ENCODE assay signal across 8 cellular contexts in the genomic region with DNA sequence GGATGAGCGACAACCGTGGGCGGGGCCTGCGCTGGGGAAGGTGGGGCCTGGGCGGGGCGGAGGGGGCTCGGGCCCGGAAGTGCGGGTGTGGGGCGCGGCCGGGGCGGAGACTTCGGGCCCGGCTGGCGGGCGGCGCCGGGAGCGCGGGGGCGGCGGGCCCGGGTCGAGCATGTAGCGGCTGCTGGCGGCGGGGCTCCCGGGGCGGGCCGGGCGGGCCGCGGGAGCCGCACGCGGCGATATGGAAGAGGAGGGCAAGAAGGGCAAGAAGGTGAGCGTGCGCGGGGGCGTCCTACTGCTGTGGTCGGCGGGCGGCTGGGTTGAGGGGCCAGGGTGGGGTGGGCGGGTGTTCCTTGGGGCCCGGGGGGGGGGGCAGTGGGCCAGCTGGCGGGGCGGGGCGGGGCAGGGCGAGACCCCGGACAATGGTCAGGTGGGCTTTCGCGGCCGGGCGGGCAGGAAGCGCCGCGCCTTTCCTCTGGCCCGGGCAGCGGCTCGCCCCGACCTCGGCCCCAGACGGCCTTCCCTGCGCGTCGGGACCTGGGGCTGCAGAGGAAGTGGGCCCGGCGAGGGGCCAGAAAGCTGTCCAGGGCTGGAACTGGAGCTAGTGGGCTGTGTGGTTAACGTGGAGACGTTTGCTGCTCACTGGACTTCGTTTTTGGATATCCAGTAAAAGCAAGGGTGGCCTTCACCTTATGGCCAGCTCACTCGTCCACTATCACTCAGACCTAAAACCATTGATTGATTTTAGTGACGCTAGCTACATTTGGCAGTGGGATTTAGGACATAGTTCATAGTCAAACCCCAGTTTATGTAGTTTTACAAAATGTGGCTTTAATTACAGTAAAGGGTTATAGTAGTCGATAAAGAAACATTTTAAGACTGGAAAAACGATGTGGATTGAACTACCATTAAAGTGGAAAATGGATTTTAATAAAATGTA. TPM values are rescaled to one million over a fixed set of nuclear protein-coding genes. Genes with fewer than 3 reads are reported as not detected.
DNase-seq lines count a peak whose midpoint lies in the region; ATAC-seq and TF ChIP-seq lines count a peak whose summit lies in the region.

A gene (plus strand): TSS at position 106 of the 937 bp plus-strand sequence. CDS start 133 bp downstream, at position 239.

- no peaks in the 10 kb centered on the region for H3K36me3 ChIP-seq in tibial artery

- intact Hi-C loops in tibial artery (cut with DNase I; ENCODE audit: low total_unique reads) = loop anchor here (10.0 kb wide), 1 partner anchor 116 kb away; a partner anchor contains a TSS

- H3K4me1 ChIP-seq in tibial artery = peaks cover 0 to 17% (median 15%) of the 10 kb centered on the region in 4 donors

- in situ Hi-C loops in SK-MEL-5 (cut with HindIII; ENCODE audit: low pct_unique_long_range_greater_than_20kb, low sequenced_read_pairs) = no loop called here

- peak; percentile 64 for DNase-seq in NCI-H146 (lab: John Stamatoyannopoulos, UW)
- no peak for DNase-seq in NCI-H146 treated with DMSO at 0.1 percent for 48 hours (lab: John Stamatoyannopoulos, UW; ENCODE audit: unreplicated experiment)
- peak; percentile 45 for DNase-seq in SK-MEL-5 (ENCODE audit: low read depth, low spot score)
- DNase-seq in effector memory CD8-positive, alpha-beta T cell = no peak
- DNase-seq in memory B cell (ENCODE audit: low spot score in 2 of 2) = no peak
- DNase-seq in tibial artery = peak; percentile 37 to 74
- DNase-seq in NCI-H2171 treated with DMSO at 0.1 percent for 48 hours (lab: John Stamatoyannopoulos, UW) = no peak

- peaks cover 8% of the 10 kb centered on the region for H3K36me3 Mint-ChIP-seq in effector memory CD8-positive, alpha-beta T cell (ENCODE audit: insufficient read depth)
- peaks cover 2% of the 10 kb centered on the region for H3K36me3 Mint-ChIP-seq in memory B cell

- TF ChIP-seq CTCF in tibial artery (IDR thresholded peaks at IDR 0.05) = no peak

- H3K4me1 Mint-ChIP-seq in effector memory CD8-positive, alpha-beta T cell (ENCODE audit: low read depth in 2 of 2) = peaks cover 24 to 37% of the 10 kb centered on the region in 2 donors
- peaks cover 32% of the 10 kb centered on the region for H3K4me1 Mint-ChIP-seq in memory B cell

- no peaks in the 10 kb centered on the region for H3K9me3 Mint-ChIP-seq in effector memory CD8-positive, alpha-beta T cell
- no peaks in the 10 kb centered on the region for H3K9me3 Mint-ChIP-seq in memory B cell

- H3K27me3 Mint-ChIP-seq in effector memory CD8-positive, alpha-beta T cell = no peaks in the 10 kb centered on the region
- no peaks in the 10 kb centered on the region for H3K27me3 Mint-ChIP-seq in memory B cell

- H3K27me3 ChIP-seq in tibial artery = no peaks in the 10 kb centered on the region

- H3K9me3 ChIP-seq in tibial artery = no peaks in the 10 kb centered on the region

- peak within 1 kb of the TSS; percentile 88 to 94 for H3K4me3 ChIP-seq in tibial artery

- H3K4me3 Mint-ChIP-seq in effector memory CD8-positive, alpha-beta T cell = peak within 1 kb of the TSS; percentile 90 to 98
- peak within 1 kb of the TSS; percentile 97 for H3K4me3 Mint-ChIP-seq in memory B cell

- H3K27ac Mint-ChIP-seq in effector memory CD8-positive, alpha-beta T cell = peak within 1 kb of the TSS; percentile 94 to 95
- peak within 1 kb of the TSS; percentile 80 for H3K27ac Mint-ChIP-seq in memory B cell

- H3K27ac ChIP-seq in tibial artery = peak within 1 kb of the TSS; percentile 85 to 96

- ATAC-seq in HG02763 (IDR thresholded peaks at IDR 0.05; ENCODE audit: unreplicated experiment) = peak; percentile 2
- ATAC-seq in effector memory CD8-positive, alpha-beta T cell (replicated peaks) = no peak
- no peak for ATAC-seq in memory B cell (ENCODE audit: low read depth)

RNA-seq across cellular contexts. Expression of the gene that starts here (rescaled TPM):
- 29.0 and 30.0 TPM in 2 replicates for total RNA-seq in SK-MEL-5 (2014; rRNA removed; shearing (Covaris generic))
- polyA plus RNA-seq in SK-MEL-5 (2015; cell fraction: cytosol; rRNA removed) = 36.9 and 38.6 TPM in 2 replicates
- 32.9 and 38.2 TPM in 2 replicates for polyA plus RNA-seq in SK-MEL-5 (2015; cell fraction: nucleus; rRNA removed)

Comparison
In these comparisons a context has a peak if more than half of its experiments do, and no peak if none do; other contexts are left out.
1. DNase-seq: peak in NCI-H146 (single experiment), SK-MEL-5 (single experiment) and tibial artery (2 of 2); none in NCI-H146 treated with DMSO at 0.1 percent for 48 hours (single experiment), effector memory CD8-positive, alpha-beta T cell (0 of 3), memory B cell (0 of 2) and NCI-H2171 treated with DMSO at 0.1 percent for 48 hours (single experiment).